ENCODE assay signal across 1 cellular context in genomic region chr1:112514901-112515300, GRCh38.
TF ChIP-seq lines count a peak whose summit lies in the region.

No MANE protein-coding gene starts in this region.

TF ChIP-seq in IMR-90, 13 proteins besides CTCF, POLR2A, EP300 and RAD21 (continued from another document):
- TF ChIP-seq MXI1 (IDR thresholded peaks at IDR 0.05; ENCODE audit: borderline replicate concordance, low read depth, low read length) (no peak), BHLHE40 (IDR thresholded peaks at IDR 0.05; ENCODE audit: low read depth, low read length) (no peak), MAFK (IDR thresholded peaks at IDR 0.05; ENCODE audit: low read depth, low read length) (no peak), MAZ (IDR thresholded peaks at IDR 0.05; ENCODE audit: borderline replicate concordance, low read depth, low read length) (no peak), SMC3 (IDR thresholded peaks at IDR 0.05; ENCODE audit: low read depth, low read length) (no peak)
TF ChIP-seq in IMR-90: peak in this region for 0.
